21 cellular contexts compared by ENCODE assay signal in the genomic region with DNA sequence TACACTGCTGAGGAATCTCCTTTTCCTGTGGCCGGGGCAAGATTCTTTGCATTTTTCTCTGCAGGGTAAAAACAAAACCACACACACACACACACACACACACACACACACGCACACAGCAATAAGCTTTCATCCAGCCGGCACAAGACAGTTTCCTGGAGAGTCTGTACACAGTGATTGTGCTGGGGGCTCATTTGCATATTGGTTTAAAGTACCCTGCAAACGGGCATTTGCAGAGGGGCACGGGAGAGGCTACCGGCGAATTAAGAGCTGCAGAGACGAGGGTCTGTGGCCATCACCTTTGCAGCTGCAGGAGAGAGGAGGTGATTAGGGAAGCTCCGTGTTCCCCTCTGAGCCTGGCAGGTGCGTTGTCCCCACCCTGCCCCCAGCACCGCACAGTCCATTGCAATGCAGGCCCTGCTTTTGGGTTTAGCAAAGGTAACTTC.
DNase-seq lines count a peak whose midpoint lies in the region; ATAC-seq and TF ChIP-seq lines count a peak whose summit lies in the region.
"Had no signal": no experiment of that assay in that cellular context is flagged by ENCODE, and none has a peak within 500 bp of the region (broad histone marks: within the 10 kb centered on the region; RNA-seq: fewer than 3 reads in every experiment).

No MANE protein-coding gene starts in this region.

- TF ChIP-seq EP300 in esophagus muscularis mucosa (IDR thresholded peaks at IDR 0.05): no peak

- POLR2A ChIA-PET in activated CD4-positive, alpha-beta T cell treated with anti-CD3 and anti-CD28 coated beads, Interleukin-2, amount 10 ng/mL, durations not matched to agents 7 days and 5 days (lab: Charles Lee): no interaction called here

- CTCF ChIA-PET in Calu3 (lab: Charles Lee): no interaction called here
- CTCF ChIA-PET in activated CD4-positive, alpha-beta T cell treated with anti-CD3 and anti-CD28 coated beads, Interleukin-2, amount 10 ng/mL, durations not matched to agents 7 days and 5 days (lab: Charles Lee): no interaction called here

- no peak overlapping the region for H3K27ac Mint-ChIP-seq in Calu3 (ENCODE audit: unreplicated experiment)
- H3K27ac Mint-ChIP-seq in neural progenitor cell: peak overlapping the region; percentile 63
- H3K27ac Mint-ChIP-seq in activated CD4-positive, alpha-beta T cell treated with anti-CD3 and anti-CD28 coated beads, Interleukin-2, amount 10 ng/mL, durations not matched to agents 7 days and 5 days: no peak overlapping the region
- H3K27ac Mint-ChIP-seq: T-helper 2 cell treated with Interferon-gamma antibody and Interleukin-4, amounts not matched to agents 5 μg/mL and 100 μg/mL, for 36 hours had no signal

- peaks cover 3% of the 10 kb centered on the region for H3K4me1 ChIP-seq in Loucy (ENCODE audit: insufficient read depth, low read length, poor library complexity, severe bottlenecking)
- no peaks in the 10 kb centered on the region for H3K4me1 ChIP-seq in esophagus muscularis mucosa
- H3K4me1 ChIP-seq in neural progenitor cell: peaks cover 8% of the 10 kb centered on the region
- no peaks in the 10 kb centered on the region for H3K4me1 ChIP-seq in lower lobe of right lung
- H3K4me1 ChIP-seq: psoas muscle, tibial artery had no signal

- no peak overlapping the region for H3K4me3 ChIP-seq in Loucy (ENCODE audit: low read length, poor library complexity, severe bottlenecking)
- no peak overlapping the region for H3K4me3 ChIP-seq in esophagus muscularis mucosa
- no peak overlapping the region for H3K4me3 ChIP-seq in neural progenitor cell
- H3K4me3 ChIP-seq in lower lobe of right lung: no peak overlapping the region
- H3K4me3 ChIP-seq: psoas muscle, SK-N-MC, skin epidermis, tibial artery had no signal

- peak; percentile 29 for DNase-seq in Calu3
- peak; percentile 39 for DNase-seq in esophagus muscularis mucosa (ENCODE audit: extremely low spot score)
- peak; percentile 52 for DNase-seq in neural progenitor cell (ENCODE audit: low spot score)
- no peak for DNase-seq in lower lobe of right lung
- DNase-seq in activated CD4-positive, alpha-beta T cell treated with anti-CD3 and anti-CD28 coated beads, Interleukin-2, amount 10 ng/mL, durations not matched to agents 7 days and 5 days: no peak
- DNase-seq: activated CD4-positive, CD25-positive, alpha-beta regulatory T cell; activated CD8-positive, alpha-beta memory T cell treated with anti-CD3 and anti-CD28 coated beads for 24 hours; amygdala; DND-41; H7; hypothalamus; Kasumi-1; NCI-H524 treated with DMSO at 0.1 percent for 48 hours; psoas muscle; tibial artery had no signal

- H3K4me2 ChIP-seq in Loucy (ENCODE audit: low read depth, low read length, poor library complexity, severe bottlenecking) (peak overlapping the region; percentile 32), neural progenitor cell (peak overlapping the region; percentile 49)

- H3K79me2 ChIP-seq in Loucy (ENCODE audit: insufficient read depth, low read length) (no peaks in the 10 kb centered on the region), neural progenitor cell (ENCODE audit: low read depth) (no peaks in the 10 kb centered on the region)

- no peaks in the 10 kb centered on the region for H3K4me1 Mint-ChIP-seq in Calu3 (ENCODE audit: low read depth, unreplicated experiment)
- peaks cover 12% of the 10 kb centered on the region for H3K4me1 Mint-ChIP-seq in neural progenitor cell
- peaks cover 3% of the 10 kb centered on the region for H3K4me1 Mint-ChIP-seq in activated CD4-positive, alpha-beta T cell treated with anti-CD3 and anti-CD28 coated beads, Interleukin-2, amount 10 ng/mL, durations not matched to agents 7 days and 5 days
- H3K4me1 Mint-ChIP-seq: central memory CD8-positive, alpha-beta T cell had no signal

- H4K20me1 ChIP-seq in Loucy (ENCODE audit: insufficient read depth, low read length, poor library complexity, severe bottlenecking): no peaks in the 10 kb centered on the region
- H4K20me1 ChIP-seq in neural progenitor cell (ENCODE audit: low read depth): no peaks in the 10 kb centered on the region

- BruUV-seq in Calu3 (replicated peaks; lab: Mats Ljungman, UMichigan): no TSS peak

- peaks cover 5% of the 10 kb centered on the region for H3K9me3 Mint-ChIP-seq in Calu3 (ENCODE audit: low read depth, unreplicated experiment)
- H3K9me3 Mint-ChIP-seq in neural progenitor cell: no peaks in the 10 kb centered on the region
- H3K9me3 Mint-ChIP-seq in activated CD4-positive, alpha-beta T cell treated with anti-CD3 and anti-CD28 coated beads, Interleukin-2, amount 10 ng/mL, durations not matched to agents 7 days and 5 days: peaks cover 6% of the 10 kb centered on the region

- no peak overlapping the region for H3K9ac ChIP-seq in Loucy (ENCODE audit: low read depth, low read length, poor library complexity, severe bottlenecking)
- no peak overlapping the region for H3K9ac ChIP-seq in neural progenitor cell

- no peaks in the 10 kb centered on the region for H3K36me3 ChIP-seq in Loucy (ENCODE audit: insufficient read depth, low read length)
- H3K36me3 ChIP-seq in esophagus muscularis mucosa: no peaks in the 10 kb centered on the region
- no peaks in the 10 kb centered on the region for H3K36me3 ChIP-seq in neural progenitor cell
- H3K36me3 ChIP-seq in lower lobe of right lung: no peaks in the 10 kb centered on the region
- H3K36me3 ChIP-seq: tibial artery had no signal

- no peaks in the 10 kb centered on the region for H3K27me3 Mint-ChIP-seq in Calu3 (ENCODE audit: unreplicated experiment)
- H3K27me3 Mint-ChIP-seq in neural progenitor cell (ENCODE audit: insufficient read depth, low read depth): peaks cover 3% of the 10 kb centered on the region
- no peaks in the 10 kb centered on the region for H3K27me3 Mint-ChIP-seq in activated CD4-positive, alpha-beta T cell treated with anti-CD3 and anti-CD28 coated beads, Interleukin-2, amount 10 ng/mL, durations not matched to agents 7 days and 5 days
- H3K27me3 Mint-ChIP-seq: central memory CD8-positive, alpha-beta T cell had no signal

- H3F3A ChIP-seq in Loucy (ENCODE audit: low read depth) (no peaks in the 10 kb centered on the region), neural progenitor cell (ENCODE audit: low read depth) (peaks cover 28% of the 10 kb centered on the region)

- intact Hi-C loops in Calu3 (cut with micrococcal nuclease; ENCODE audit: unreplicated experiment): no loop called here
- intact Hi-C loops in esophagus muscularis mucosa (cut with DNase I): no loop called here
- intact Hi-C loops in lower lobe of right lung (cut with DNase I): no loop called here

- ATAC-seq in lower lobe of right lung (no peak), GM19035 (IDR thresholded peaks at IDR 0.05; ENCODE audit: unreplicated experiment) (no peak)
- ATAC-seq: psoas muscle had no signal

- H3K27ac ChIP-seq in esophagus muscularis mucosa (replicated peaks in 1 of 4) (no peak overlapping the region), neural progenitor cell (no peak overlapping the region), lower lobe of right lung (no peak overlapping the region)
- H3K27ac ChIP-seq: psoas muscle, SK-N-MC, skin epidermis, tibial artery had no signal

- WGBS in esophagus muscularis mucosa: 14% methylated on average over 8 of the region's 11 CpGs

- H3K27me3 ChIP-seq in Loucy (ENCODE audit: insufficient read depth, low read length, poor library complexity, severe bottlenecking) (no peaks in the 10 kb centered on the region), esophagus muscularis mucosa (peaks cover 0 to 45% (median 2%) of the 10 kb centered on the region in 4 donors), neural progenitor cell (no peaks in the 10 kb centered on the region), lower lobe of right lung (ENCODE audit: low read depth) (no peaks in the 10 kb centered on the region)
- H3K27me3 ChIP-seq: tibial artery had no signal

- H3K9me2 ChIP-seq in Loucy (replicated peaks; ENCODE audit: low read depth, low read length): no peaks in the 10 kb centered on the region

- no peak for TF ChIP-seq POLR2A in esophagus muscularis mucosa (IDR thresholded peaks at IDR 0.05; ENCODE audit: low read depth)

- H3K4me3 Mint-ChIP-seq in Calu3 (ENCODE audit: low read depth, unreplicated experiment) (peak overlapping the region; percentile 57), neural progenitor cell (no peak overlapping the region)
- H3K4me3 Mint-ChIP-seq in activated CD4-positive, alpha-beta T cell treated with anti-CD3 and anti-CD28 coated beads, Interleukin-2, amount 10 ng/mL, durations not matched to agents 7 days and 5 days: no peak overlapping the region
- H3K4me3 Mint-ChIP-seq: central memory CD8-positive, alpha-beta T cell; T-helper 2 cell treated with Interferon-gamma antibody and Interleukin-4, amounts not matched to agents 5 μg/mL and 100 μg/mL, for 36 hours had no signal

- H3K9me3 ChIP-seq in Loucy (ENCODE audit: insufficient read depth, low read depth, low read length): no peaks in the 10 kb centered on the region
- no peaks in the 10 kb centered on the region for H3K9me3 ChIP-seq in esophagus muscularis mucosa
- H3K9me3 ChIP-seq in neural progenitor cell (ENCODE audit: low read depth): no peaks in the 10 kb centered on the region
- no peaks in the 10 kb centered on the region for H3K9me3 ChIP-seq in lower lobe of right lung
- H3K9me3 ChIP-seq: tibial artery had no signal

- H2AFZ ChIP-seq in Loucy (ENCODE audit: low read length) (no peak overlapping the region), neural progenitor cell (replicated peaks) (peak overlapping the region; percentile 26)

- H3K36me3 Mint-ChIP-seq in Calu3 (ENCODE audit: insufficient read depth, unreplicated experiment) (no peaks in the 10 kb centered on the region), neural progenitor cell (no peaks in the 10 kb centered on the region)
- H3K36me3 Mint-ChIP-seq in activated CD4-positive, alpha-beta T cell treated with anti-CD3 and anti-CD28 coated beads, Interleukin-2, amount 10 ng/mL, durations not matched to agents 7 days and 5 days (ENCODE audit: low read depth): no peaks in the 10 kb centered on the region

- no peak for TF ChIP-seq CTCF in Calu3 (IDR thresholded peaks at IDR 0.05; ENCODE audit: unreplicated experiment)
- TF ChIP-seq CTCF in Loucy (conservative IDR thresholded peaks at IDR 0.05; ENCODE audit: low read length): no peak
- no peak for TF ChIP-seq CTCF in esophagus muscularis mucosa (IDR thresholded peaks at IDR 0.05)
- no peak for TF ChIP-seq CTCF in neural progenitor cell (IDR thresholded peaks at IDR 0.05)
- no peak for TF ChIP-seq CTCF in lower lobe of right lung (IDR thresholded peaks at IDR 0.05)

Comparison
In these comparisons a context has a peak if more than half of its experiments do, and no peak if none do; other contexts are left out.
1. DNase-seq: peak in Calu3 (single experiment), esophagus muscularis mucosa (single experiment) and neural progenitor cell (single experiment); none in lower lobe of right lung (single experiment) and activated CD4-positive, alpha-beta T cell treated with anti-CD3 and anti-CD28 coated beads, Interleukin-2, amount 10 ng/mL, durations not matched to agents 7 days and 5 days (single experiment).